1 cellular context compared by ENCODE assay signal in genomic region chr12:52946797-52947547, GRCh38.
A peak's percentile ranks its signal among the peaks of the same experiment; 100 is the strongest.
TF ChIP-seq lines count a peak whose summit lies in the region.

No MANE protein-coding gene starts in this region.

TF ChIP-seq in HepG2, 621 proteins besides CTCF, POLR2A, EP300 and RAD21 (continues in another document):
- TF ChIP-seq TBX2 (CRISPR knock-in tag; IDR thresholded peaks at IDR 0.05; ENCODE audit: borderline replicate concordance) (0 out of 2 replicates have a peak, but pooled peaks have one; percentile 41), SOX6 (IDR thresholded peaks at IDR 0.05) (no peak), SOX6 (CRISPR knock-in tag; IDR thresholded peaks at IDR 0.05) (0 out of 2 replicates have a peak, but pooled peaks have one; percentile 45), NR2F6 (IDR thresholded peaks at IDR 0.05) (no peak), NR2F6 (CRISPR knock-in tag; IDR thresholded peaks at IDR 0.05) (no peak), ZNF142 (CRISPR knock-in tag; IDR thresholded peaks at IDR 0.05) (0 out of 2 replicates have a peak, but pooled peaks have one; percentile 24), ZNF557 (CRISPR knock-in tag; IDR thresholded peaks at IDR 0.05) (0 out of 2 replicates have a peak, but pooled peaks have one; percentile 31), ZNF687 (CRISPR knock-in tag; IDR thresholded peaks at IDR 0.05) (peak; percentile 45; the same call in 1 of the 2 replicates), ELF1 (CRISPR knock-in tag; IDR thresholded peaks at IDR 0.05) (0 out of 2 replicates have a peak, but pooled peaks have one; percentile 12), LCORL (IDR thresholded peaks at IDR 0.05) (no peak), LCORL (CRISPR knock-in tag; IDR thresholded peaks at IDR 0.05) (peak; percentile 72; the same call in 1 of the 2 replicates), MAX (IDR thresholded peaks at IDR 0.05) (peak; percentile 36; the same call in 1 of the 2 replicates), CCDC6 (CRISPR knock-in tag; IDR thresholded peaks at IDR 0.05) (0 out of 2 replicates have a peak, but pooled peaks have one; percentile 25), SSRP1 (CRISPR knock-in tag; IDR thresholded peaks at IDR 0.05) (no peak), KAT2B (IDR thresholded peaks at IDR 0.05; ENCODE audit: borderline replicate concordance, low read depth, low read length) (peak; percentile 93), TFDP2 (CRISPR knock-in tag; IDR thresholded peaks at IDR 0.05) (peak; percentile 31; the same call in 1 of the 2 replicates), ZNF296 (CRISPR knock-in tag; conservative IDR thresholded peaks at IDR 0.05) (0 out of 2 replicates have a peak, but pooled peaks have one; percentile 23), XRCC5 (optimal IDR thresholded peaks at IDR 0.05; ENCODE audit: low read length) (peak; percentile 22), SALL1 (CRISPR knock-in tag; IDR thresholded peaks at IDR 0.05) (peak; percentile 60), TEAD3 (CRISPR knock-in tag; optimal IDR thresholded peaks at IDR 0.05; ENCODE audit: borderline replicate concordance) (peak; percentile 60), MEIS2 (CRISPR knock-in tag; IDR thresholded peaks at IDR 0.05) (0 out of 2 replicates have a peak, but pooled peaks have one; percentile 32), SALL2 (CRISPR knock-in tag; IDR thresholded peaks at IDR 0.05) (no peak), ZNF430 (CRISPR knock-in tag; IDR thresholded peaks at IDR 0.05) (peak; percentile 68; the same call in 1 of the 2 replicates), MXD4 (CRISPR knock-in tag; IDR thresholded peaks at IDR 0.05) (no peak), ZNF616 (CRISPR knock-in tag; IDR thresholded peaks at IDR 0.05; ENCODE audit: low read depth) (no peak), HMGXB4 (CRISPR knock-in tag; IDR thresholded peaks at IDR 0.05; ENCODE audit: borderline replicate concordance in 1 of 2, low read depth in 1 of 2) (peak in 1 of 2 experiments; percentile 16; a peak in 1 of 4 replicates), ZBTB7A (CRISPR knock-in tag; IDR thresholded peaks at IDR 0.05) (peak; percentile 39; the same call in 1 of the 2 replicates), ZFX (CRISPR knock-in tag; IDR thresholded peaks at IDR 0.05; ENCODE audit: low read depth) (peak; percentile 57), ZNF33B (CRISPR knock-in tag; IDR thresholded peaks at IDR 0.05) (no peak), UBTF (CRISPR knock-in tag; IDR thresholded peaks at IDR 0.05) (peak; percentile 67), ZNF224 (CRISPR knock-in tag; IDR thresholded peaks at IDR 0.05) (0 out of 2 replicates have a peak, but pooled peaks have one; percentile 51), AKAP8 (CRISPR knock-in tag; IDR thresholded peaks at IDR 0.05) (peak; percentile 43; the same call in 1 of the 2 replicates), CERS6 (CRISPR knock-in tag; IDR thresholded peaks at IDR 0.05) (no peak), MYPOP (CRISPR knock-in tag; IDR thresholded peaks at IDR 0.05) (0 out of 2 replicates have a peak, but pooled peaks have one; percentile 21), GATAD2A (CRISPR knock-in tag; IDR thresholded peaks at IDR 0.05) (peak; percentile 51), ZSCAN25 (CRISPR knock-in tag; IDR thresholded peaks at IDR 0.05) (peak; percentile 76), ZBTB37 (CRISPR knock-in tag; IDR thresholded peaks at IDR 0.05) (peak; percentile 72; the same call in 1 of the 2 replicates), ZMYM4 (CRISPR knock-in tag; IDR thresholded peaks at IDR 0.05) (peak; percentile 39; the same call in 1 of the 2 replicates), MYNN (CRISPR knock-in tag; IDR thresholded peaks at IDR 0.05; ENCODE audit: low read depth) (no peak)
